23 cellular contexts compared by ENCODE assay signal in the genomic region with DNA sequence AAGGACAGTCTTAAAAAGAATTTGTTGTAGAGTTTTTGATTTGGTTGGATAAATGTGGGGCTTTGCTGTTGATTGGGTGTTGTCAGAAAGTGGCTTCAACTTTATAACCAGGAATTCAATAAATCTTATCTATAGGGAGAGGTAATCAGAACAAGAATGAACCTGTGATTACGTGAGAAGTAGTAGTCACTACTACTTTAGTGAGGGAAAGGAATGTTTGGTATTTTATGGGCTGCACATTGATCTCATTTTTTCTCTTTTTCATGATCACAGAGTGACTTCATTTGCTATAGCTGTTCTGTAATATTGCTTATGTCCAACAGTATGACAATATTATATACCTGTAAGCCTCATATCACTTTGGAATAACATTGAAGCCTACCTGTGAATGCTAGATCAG.
DNase-seq lines count a peak whose midpoint lies in the region; ATAC-seq, FAIRE-seq and TF ChIP-seq lines count a peak whose summit lies in the region.
"Had no signal": no experiment of that assay in that cellular context is flagged by ENCODE, and none has a peak within 500 bp of the region (broad histone marks: within the 10 kb centered on the region; RNA-seq: fewer than 3 reads in every experiment).

No MANE protein-coding gene starts in this region.

- no peak for ATAC-seq in left lobe of liver
- no peak for ATAC-seq in HG03039 (IDR thresholded peaks at IDR 0.05; ENCODE audit: unreplicated experiment)
- ATAC-seq: CD8-positive, alpha-beta T cell; GM12878 had no signal

- H3K9me3 ChIP-seq in mammary epithelial cell (replicated peaks; ENCODE audit: insufficient read depth, low read length) (no peaks in the 10 kb centered on the region), keratinocyte (ENCODE audit: control insufficient read depth, low read depth, low read length) (no peaks in the 10 kb centered on the region)
- H3K9me3 ChIP-seq: BLaER1, Caco-2 had no signal

- H3K27me3 Mint-ChIP-seq in MCF 10A (ENCODE audit: insufficient read depth, unreplicated experiment) = no peaks in the 10 kb centered on the region
- H3K27me3 Mint-ChIP-seq: B cell; CD4-positive, CD25-positive, alpha-beta regulatory T cell had no signal

- no peaks in the 10 kb centered on the region for H3K36me3 ChIP-seq in mammary epithelial cell (ENCODE audit: insufficient read depth, low read length)
- H3K36me3 ChIP-seq in keratinocyte (ENCODE audit: control insufficient read depth in 2 of 2, extremely low read depth in 1 of 2, insufficient read depth in 2 of 2, low read length in 2 of 2) = no peaks in the 10 kb centered on the region
- H3K36me3 ChIP-seq: BLaER1 had no signal

- intact Hi-C loops in mammary epithelial cell (cut with micrococcal nuclease) (no loop called here), MCF 10A (cut with micrococcal nuclease) (no loop called here)

- CTCF ChIA-PET in mammary epithelial cell (lab: Charles Lee; ENCODE audit: low non-redundant PET) = no interaction called here
- CTCF ChIA-PET in MCF 10A (lab: Yijun Ruan, JAX) = no interaction called here

- no peak overlapping the region for H3K9ac ChIP-seq in mammary epithelial cell (ENCODE audit: insufficient read depth, low read length)
- H3K9ac ChIP-seq in keratinocyte (ENCODE audit: control insufficient read depth, extremely low read depth, insufficient read depth, low read length) = no peak overlapping the region
- H3K9ac ChIP-seq: BLaER1, GM23248 had no signal

- H2AFZ ChIP-seq in mammary epithelial cell (ENCODE audit: low read depth, low read length) = no peak overlapping the region
- peak overlapping the region; percentile 20 for H2AFZ ChIP-seq in keratinocyte (ENCODE audit: control insufficient read depth, low read length)
- H2AFZ ChIP-seq: GM23248 had no signal

- dilution Hi-C loops in mammary epithelial cell (cut with HindIII; ENCODE audit: low sequenced_read_pairs) = no loop called here
- dilution Hi-C loops in keratinocyte (cut with MboI; ENCODE audit: extremely low pct_ligation_motif_present, low sequenced_read_pairs) = no loop called here

- H3K4me1 Mint-ChIP-seq in MCF 10A (ENCODE audit: insufficient read depth, unreplicated experiment) = no peaks in the 10 kb centered on the region
- H3K4me1 Mint-ChIP-seq: B cell; CD4-positive, CD25-positive, alpha-beta regulatory T cell had no signal

- DNase-seq in mammary epithelial cell (peak; percentile 16), MCF 10A (ENCODE audit: unreplicated experiment) (no peak), epithelial cell of prostate (ENCODE audit: low read depth, low spot score) (peak; percentile 0), keratinocyte (ENCODE audit: low read depth, low spot score) (no peak), left lobe of liver (ENCODE audit: low spot score) (no peak)
- DNase-seq: Caco-2; CD4-positive, CD25-positive, alpha-beta regulatory T cell; CD8-positive, alpha-beta T cell; DMS153; EL; GDM1; GM23248; H7; HCEC 1CT had no signal

- in situ Hi-C loops in mammary epithelial cell (cut with MboI; ENCODE audit: low sequenced_read_pairs in 2 of 2) = no loop called here

- H3K36me3 Mint-ChIP-seq in MCF 10A (ENCODE audit: insufficient read depth, unreplicated experiment) = no peaks in the 10 kb centered on the region
- H3K36me3 Mint-ChIP-seq: CD4-positive, CD25-positive, alpha-beta regulatory T cell; CD8-positive, alpha-beta T cell had no signal

- WGBS in mammary epithelial cell (ENCODE audit: low coverage, missing lambda C conversion rate) = 9% methylated on average over 1 of the region's 1 CpG

- H3K79me2 ChIP-seq in mammary epithelial cell (ENCODE audit: insufficient read depth, low read length) (no peaks in the 10 kb centered on the region), keratinocyte (ENCODE audit: control insufficient read depth, insufficient read depth, low read length) (no peaks in the 10 kb centered on the region)

- no peak overlapping the region for H3K4me3 ChIP-seq in mammary epithelial cell (replicated peaks in 1 of 3; ENCODE audit: insufficient read depth in 1 of 3, low read depth in 2 of 3, low read length in 3 of 3)
- H3K4me3 ChIP-seq in keratinocyte (ENCODE audit: control insufficient read depth in 2 of 3, extremely low read depth in 1 of 3, insufficient read depth in 2 of 3, low read depth in 1 of 3, low read length in 3 of 3) = no peak overlapping the region
- H3K4me3 ChIP-seq: BLaER1, GM12878, GM23248 had no signal

- POLR2A ChIA-PET in MCF 10A (lab: Yijun Ruan, JAX) = no interaction called here

- H3K4me1 ChIP-seq in mammary epithelial cell (ENCODE audit: insufficient read depth, low read length) (peaks cover 3% of the 10 kb centered on the region), keratinocyte (ENCODE audit: control insufficient read depth, extremely low read depth, insufficient read depth, low read length) (peaks cover 7% of the 10 kb centered on the region)
- H3K4me1 ChIP-seq: BLaER1, Caco-2 had no signal

- TF ChIP-seq CTCF in mammary epithelial cell (conservative IDR thresholded peaks at IDR 0.05 in 1 of 2, IDR thresholded peaks at IDR 0.05 in 1 of 2; ENCODE audit: extremely low read depth in 1 of 2, insufficient read depth in 1 of 2, low read depth in 1 of 2, low read length in 2 of 2) = no peak
- no peak for TF ChIP-seq CTCF in MCF 10A (IDR thresholded peaks at IDR 0.05; ENCODE audit: unreplicated experiment)
- TF ChIP-seq CTCF in keratinocyte (optimal IDR thresholded peaks at IDR 0.05 in 1 of 3, IDR thresholded peaks at IDR 0.05 in 1 of 3, conservative IDR thresholded peaks at IDR 0.05 in 1 of 3; ENCODE audit: extremely low read depth in 1 of 3, insufficient read depth in 2 of 3, low read length in 3 of 3) = no peak

- H3K4me2 ChIP-seq in mammary epithelial cell (ENCODE audit: insufficient read depth, low read depth, low read length) = peak overlapping the region; percentile 30
- H3K4me2 ChIP-seq in keratinocyte (ENCODE audit: control insufficient read depth, extremely low read depth, insufficient read depth, low read depth, low read length) = peak overlapping the region; percentile 29
- H3K4me2 ChIP-seq: BLaER1 had no signal

- no peak for FAIRE-seq in keratinocyte (lab: Jason Lieb, UNC)
- FAIRE-seq: A204.1, GM12878, GM19239, H1 had no signal

- no peaks in the 10 kb centered on the region for H3K27me3 ChIP-seq in mammary epithelial cell (ENCODE audit: insufficient read depth, low read length)
- no peaks in the 10 kb centered on the region for H3K27me3 ChIP-seq in keratinocyte (ENCODE audit: control insufficient read depth, extremely low read depth, insufficient read depth, low read length)
- H3K27me3 ChIP-seq: BLaER1 had no signal

- no peaks in the 10 kb centered on the region for H3K9me3 Mint-ChIP-seq in MCF 10A (ENCODE audit: unreplicated experiment)

- no peak overlapping the region for H3K4me3 Mint-ChIP-seq in MCF 10A (ENCODE audit: unreplicated experiment)
- H3K4me3 Mint-ChIP-seq: B cell; CD4-positive, CD25-positive, alpha-beta regulatory T cell; CD8-positive, alpha-beta T cell had no signal

- no peak overlapping the region for H3K27ac Mint-ChIP-seq in MCF 10A (ENCODE audit: low read depth, unreplicated experiment)
- H3K27ac Mint-ChIP-seq: B cell; CD4-positive, CD25-positive, alpha-beta regulatory T cell; CD8-positive, alpha-beta T cell had no signal

- H4K20me1 ChIP-seq in mammary epithelial cell (ENCODE audit: insufficient read depth, low read length) = no peaks in the 10 kb centered on the region
- no peaks in the 10 kb centered on the region for H4K20me1 ChIP-seq in keratinocyte (ENCODE audit: control insufficient read depth, extremely low read depth, insufficient read depth, low read length)
- H4K20me1 ChIP-seq: BLaER1 had no signal

- BruUV-seq in mammary epithelial cell (replicated peaks; lab: Mats Ljungman, UMichigan) = no TSS peak
- BruUV-seq in MCF 10A (replicated peaks; lab: Mats Ljungman, UMichigan) = no TSS peak

- no peaks in the 10 kb centered on the region for H3K9me1 ChIP-seq in keratinocyte (ENCODE audit: control insufficient read depth, extremely low read depth, insufficient read depth, low read length)

- H3K27ac ChIP-seq in mammary epithelial cell (ENCODE audit: insufficient read depth, low read depth, low read length) (no peak overlapping the region), epithelial cell of prostate (no peak overlapping the region), keratinocyte (ENCODE audit: control insufficient read depth, insufficient read depth, low read length) (no peak overlapping the region)
- H3K27ac ChIP-seq: 22Rv1, BLaER1, C4-2B, GM23248 had no signal

Comparison
In these comparisons a context has a peak if more than half of its experiments do, and no peak if none do; other contexts are left out.
1. DNase-seq: peak in mammary epithelial cell (single experiment) and epithelial cell of prostate (single experiment); none in MCF 10A (single experiment), keratinocyte (single experiment) and left lobe of liver (single experiment).